In genomic region chr11:67644472-67645418, GRCh38 we compare ENCODE assay signal across 2 cellular contexts.
TF ChIP-seq lines count a peak whose summit lies in the region.

No MANE protein-coding gene starts in this region.

TF ChIP-seq in HEK293, 187 proteins besides CTCF, POLR2A, EP300 and RAD21:
- peak; percentile 82 for TF ChIP-seq ZFHX2 (tag by site-specific recombination; conservative IDR thresholded peaks at IDR 0.05)
- TF ChIP-seq EGR2 (tag by site-specific recombination; IDR thresholded peaks at IDR 0.05; ENCODE audit: low read depth) = peak; percentile 84
- no peak for TF ChIP-seq ZNF585B (tag by site-specific recombination; IDR thresholded peaks at IDR 0.05)
- peak; percentile 20; the same call in 1 of the 2 replicates for TF ChIP-seq GLIS1 (tag by site-specific recombination; IDR thresholded peaks at IDR 0.05)

TF ChIP-seq in H1, 55 proteins besides CTCF, POLR2A, EP300 and RAD21:
- TF ChIP-seq KDM1A (IDR thresholded peaks at IDR 0.05; ENCODE audit: borderline replicate concordance, low read length) (no peak), ZNF274 (IDR thresholded peaks at IDR 0.05; ENCODE audit: borderline replicate concordance, extremely low read depth, low read length) (no peak), SIX5 (IDR thresholded peaks at IDR 0.05; ENCODE audit: low read depth, low read length) (no peak), RNF2 (IDR thresholded peaks at IDR 0.05; ENCODE audit: borderline replicate concordance, low read depth, low read length, missing control alignments, poor library complexity, severe bottlenecking) (no peak), SRF (IDR thresholded peaks at IDR 0.05; ENCODE audit: low read depth, low read length) (no peak), JUND (IDR thresholded peaks at IDR 0.05; ENCODE audit: low read length) (no peak), SIRT6 (IDR thresholded peaks at IDR 0.05; ENCODE audit: low read length) (no peak), SP1 (IDR thresholded peaks at IDR 0.05; ENCODE audit: low read depth, low read length) (no peak), TCF12 (IDR thresholded peaks at IDR 0.05; ENCODE audit: low read depth, low read length) (no peak)
TF ChIP-seq in H1: peak in this region for 0.
